6 cellular contexts compared by ENCODE assay signal in genomic region chr16:66899945-66900688, GRCh38. TPM values are rescaled to one million over a fixed set of nuclear protein-coding genes. Genes with fewer than 3 reads are reported as not detected.
DNase-seq lines count a peak whose midpoint lies in the region; ATAC-seq and TF ChIP-seq lines count a peak whose summit lies in the region.

No MANE protein-coding gene starts in this region.

- peaks cover 18% of the 10 kb centered on the region for H3K4me1 Mint-ChIP-seq in progenitor cell of endocrine pancreas (ENCODE audit: low read depth)

- no peaks in the 10 kb centered on the region for H3K36me3 Mint-ChIP-seq in progenitor cell of endocrine pancreas (ENCODE audit: insufficient read depth)

- no peak for TF ChIP-seq CTCF in progenitor cell of endocrine pancreas (IDR thresholded peaks at IDR 0.05; ENCODE audit: unreplicated experiment)

- peak overlapping the region; percentile 11 for H3K27ac Mint-ChIP-seq in progenitor cell of endocrine pancreas

- peak; percentile 18 for DNase-seq in LoVo (ENCODE audit: low spot score)
- peak; percentile 33 for DNase-seq in dedifferentiated amniotic fluid mesenchymal stem cell (ENCODE audit: extremely low spot score)
- no peak for DNase-seq in progenitor cell of endocrine pancreas (ENCODE audit: low spot score, unreplicated experiment)
- DNase-seq in NCI-H446 treated with DMSO at 0.1 percent for 48 hours (lab: John Stamatoyannopoulos, UW), result no peak

- no peaks in the 10 kb centered on the region for H3K9me3 Mint-ChIP-seq in progenitor cell of endocrine pancreas (ENCODE audit: low read depth)

- no peak overlapping the region for H3K4me3 Mint-ChIP-seq in progenitor cell of endocrine pancreas (ENCODE audit: low read depth)

- H3K27me3 Mint-ChIP-seq in progenitor cell of endocrine pancreas, result no peaks in the 10 kb centered on the region

- ATAC-seq in GM21381 (IDR thresholded peaks at IDR 0.05; ENCODE audit: unreplicated experiment) (no peak), GM21526 (IDR thresholded peaks at IDR 0.05; ENCODE audit: low FRiP score, unreplicated experiment) (no peak)

RNA-seq across cellular contexts. Expression of gene CDH16, which starts 18.6 kb away (rescaled TPM):
- not detected in 2 replicates for total RNA-seq in progenitor cell of endocrine pancreas

RNA-seq across cellular contexts. Expression of gene PDP2, which starts 19.8 kb away (rescaled TPM):
- 17.0 and 20.0 TPM in 2 replicates for total RNA-seq in progenitor cell of endocrine pancreas

RNA-seq across cellular contexts. Expression of gene RRAD, which starts 25.2 kb away (rescaled TPM):
- 0.27 and 0.36 TPM in 2 replicates for total RNA-seq in progenitor cell of endocrine pancreas

RNA-seq across cellular contexts. Expression of gene CIAO2B, which starts 34.1 kb away (rescaled TPM):
- 58.1 and 59.9 TPM in 2 replicates for total RNA-seq in progenitor cell of endocrine pancreas

RNA-seq across cellular contexts. Expression of gene CES2, which starts 35.2 kb away (rescaled TPM):
- 39.2 and 43.9 TPM in 2 replicates for total RNA-seq in progenitor cell of endocrine pancreas

Comparison
In these comparisons a context has a peak if more than half of its experiments do, and no peak if none do; other contexts are left out.
1. DNase-seq: peak in LoVo (single experiment) and dedifferentiated amniotic fluid mesenchymal stem cell (single experiment); none in progenitor cell of endocrine pancreas (single experiment) and NCI-H446 treated with DMSO at 0.1 percent for 48 hours (single experiment).